In genomic region chr2:68849579-68850030, GRCh38 we compare ENCODE assay signal across 1 cellular context.
A peak's percentile ranks its signal among the peaks of the same experiment; 100 is the strongest.
TF ChIP-seq lines count a peak whose summit lies in the region.

No MANE protein-coding gene starts in this region.

TF ChIP-seq in K562, 482 proteins besides CTCF, POLR2A, EP300 and RAD21 (continued from another document and continues in another):
- TF ChIP-seq, protein P1, sequence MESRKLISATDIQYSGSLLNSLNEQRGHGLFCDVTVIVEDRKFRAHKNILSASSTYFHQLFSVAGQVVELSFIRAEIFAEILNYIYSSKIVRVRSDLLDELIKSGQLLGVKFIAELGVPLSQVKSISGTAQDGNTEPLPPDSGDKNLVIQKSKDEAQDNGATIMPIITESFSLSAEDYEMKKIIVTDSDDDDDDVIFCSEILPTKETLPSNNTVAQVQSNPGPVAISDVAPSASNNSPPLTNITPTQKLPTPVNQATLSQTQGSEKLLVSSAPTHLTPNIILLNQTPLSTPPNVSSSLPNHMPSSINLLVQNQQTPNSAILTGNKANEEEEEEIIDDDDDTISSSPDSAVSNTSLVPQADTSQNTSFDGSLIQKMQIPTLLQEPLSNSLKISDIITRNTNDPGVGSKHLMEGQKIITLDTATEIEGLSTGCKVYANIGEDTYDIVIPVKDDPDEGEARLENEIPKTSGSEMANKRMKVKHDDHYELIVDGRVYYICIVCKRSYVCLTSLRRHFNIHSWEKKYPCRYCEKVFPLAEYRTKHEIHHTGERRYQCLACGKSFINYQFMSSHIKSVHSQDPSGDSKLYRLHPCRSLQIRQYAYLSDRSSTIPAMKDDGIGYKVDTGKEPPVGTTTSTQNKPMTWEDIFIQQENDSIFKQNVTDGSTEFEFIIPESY (CRISPR knock-in tag; IDR thresholded peaks at IDR 0.05) = no peak
- TF ChIP-seq NRF1 (conservative IDR thresholded peaks at IDR 0.05 in 1 of 2, IDR thresholded peaks at IDR 0.05 in 1 of 2) (no peak), ZNF143 (CRISPR knock-in tag; IDR thresholded peaks at IDR 0.05) (no peak), RHOXF2B (CRISPR knock-in tag; conservative IDR thresholded peaks at IDR 0.05) (no peak), FOSL1 (tag; conservative IDR thresholded peaks at IDR 0.05) (peak; percentile 97), ZFPM2 (CRISPR knock-in tag; IDR thresholded peaks at IDR 0.05) (no peak), MEF2A (IDR thresholded peaks at IDR 0.05; ENCODE audit: control insufficient read depth, low read depth, low read length) (no peak), KHSRP (IDR thresholded peaks at IDR 0.05) (no peak), ATF3 (IDR thresholded peaks at IDR 0.05) (peak; percentile 96), ATF3 (CRISPR knock-in tag; conservative IDR thresholded peaks at IDR 0.05) (peak; percentile 88), BDP1 (IDR thresholded peaks at IDR 0.05; ENCODE audit: insufficient read depth, insufficient read length) (no peak), USF1 (CRISPR knock-in tag; IDR thresholded peaks at IDR 0.05) (no peak), SOX6 (IDR thresholded peaks at IDR 0.05) (peak; percentile 76), KAT2B (IDR thresholded peaks at IDR 0.05; ENCODE audit: low read depth, low read length) (no peak), PYGO2 (tag; IDR thresholded peaks at IDR 0.05) (0 out of 2 replicates have a peak, but pooled peaks have one; percentile 27), NELFE (IDR thresholded peaks at IDR 0.05; ENCODE audit: insufficient read depth, insufficient read length) (no peak), ZKSCAN8 (CRISPR knock-in tag; IDR thresholded peaks at IDR 0.05) (no peak; the same call in 1 of the 2 replicates), PREB (CRISPR knock-in tag; IDR thresholded peaks at IDR 0.05) (no peak), ZFP1 (CRISPR knock-in tag; IDR thresholded peaks at IDR 0.05) (no peak), TAF7 (tag; IDR thresholded peaks at IDR 0.05) (no peak), DDX20 (tag; IDR thresholded peaks at IDR 0.05; ENCODE audit: low read depth) (no peak; the same call in 1 of the 2 replicates), ATF2 (CRISPR knock-in tag; IDR thresholded peaks at IDR 0.05) (no peak), ZBTB1 (CRISPR knock-in tag; IDR thresholded peaks at IDR 0.05; ENCODE audit: borderline replicate concordance, low read depth) (no peak), NFIC (IDR thresholded peaks at IDR 0.05) (no peak), COPS2 (conservative IDR thresholded peaks at IDR 0.05) (no peak), CAMTA2 (CRISPR knock-in tag; conservative IDR thresholded peaks at IDR 0.05) (no peak), CXXC5 (CRISPR knock-in tag; IDR thresholded peaks at IDR 0.05) (peak; percentile 35), POLR2AphosphoS2 (IDR thresholded peaks at IDR 0.05; ENCODE audit: low read length) (no peak), TEAD2 (tag; IDR thresholded peaks at IDR 0.05) (no peak), MIER1 (IDR thresholded peaks at IDR 0.05; ENCODE audit: low read depth) (no peak), PHTF2 (CRISPR knock-in tag; IDR thresholded peaks at IDR 0.05) (no peak), MECOM (CRISPR knock-in tag; IDR thresholded peaks at IDR 0.05) (no peak), TSC22D4 (tag; IDR thresholded peaks at IDR 0.05) (no peak), PHF20 (IDR thresholded peaks at IDR 0.05; ENCODE audit: partially characterized antibody) (no peak), ZNF253 (CRISPR knock-in tag; conservative IDR thresholded peaks at IDR 0.05) (no peak), ZNF224 (CRISPR knock-in tag; IDR thresholded peaks at IDR 0.05) (no peak), FOXA1 (IDR thresholded peaks at IDR 0.05; ENCODE audit: borderline replicate concordance) (no peak), POLR2G (IDR thresholded peaks at IDR 0.05; ENCODE audit: low read depth, low read length) (no peak), SETDB1 (IDR thresholded peaks at IDR 0.05; ENCODE audit: low read length) (no peak), ARID4B (CRISPR knock-in tag; IDR thresholded peaks at IDR 0.05) (no peak), ZBTB8A (IDR thresholded peaks at IDR 0.05; ENCODE audit: partially characterized antibody) (no peak), ESRRB (CRISPR knock-in tag; IDR thresholded peaks at IDR 0.05; ENCODE audit: borderline replicate concordance) (no peak), ILF3 (IDR thresholded peaks at IDR 0.05; ENCODE audit: borderline replicate concordance) (no peak), ZBTB5 (IDR thresholded peaks at IDR 0.05) (no peak), ZNF644 (tag; IDR thresholded peaks at IDR 0.05; ENCODE audit: low read depth) (no peak; the same call in 1 of the 2 replicates), ARNT (IDR thresholded peaks at IDR 0.05) (0 out of 4 replicates have a peak, but pooled peaks of 1 of the 2 experiments have one; percentile 41), NCOR1 (IDR thresholded peaks at IDR 0.05) (peak; percentile 71)
- TF ChIP-seq, protein P2, sequence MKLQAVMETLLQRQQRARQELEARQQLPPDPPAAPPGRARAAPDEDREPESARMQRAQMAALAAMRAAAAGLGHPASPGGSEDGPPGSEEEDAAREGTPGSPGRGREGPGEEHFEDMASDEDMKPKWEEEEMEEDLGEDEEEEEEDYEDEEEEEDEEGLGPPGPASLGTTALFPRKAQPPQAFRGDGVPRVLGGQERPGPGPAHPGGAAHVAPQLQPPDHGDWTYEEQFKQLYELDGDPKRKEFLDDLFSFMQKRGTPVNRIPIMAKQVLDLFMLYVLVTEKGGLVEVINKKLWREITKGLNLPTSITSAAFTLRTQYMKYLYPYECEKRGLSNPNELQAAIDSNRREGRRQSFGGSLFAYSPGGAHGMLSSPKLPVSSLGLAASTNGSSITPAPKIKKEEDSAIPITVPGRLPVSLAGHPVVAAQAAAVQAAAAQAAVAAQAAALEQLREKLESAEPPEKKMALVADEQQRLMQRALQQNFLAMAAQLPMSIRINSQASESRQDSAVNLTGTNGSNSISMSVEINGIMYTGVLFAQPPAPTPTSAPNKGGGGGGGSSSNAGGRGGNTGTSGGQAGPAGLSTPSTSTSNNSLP (IDR thresholded peaks at IDR 0.05; ENCODE audit: borderline replicate concordance, low read depth, low read length) = no peak
- TF ChIP-seq, protein P3, sequence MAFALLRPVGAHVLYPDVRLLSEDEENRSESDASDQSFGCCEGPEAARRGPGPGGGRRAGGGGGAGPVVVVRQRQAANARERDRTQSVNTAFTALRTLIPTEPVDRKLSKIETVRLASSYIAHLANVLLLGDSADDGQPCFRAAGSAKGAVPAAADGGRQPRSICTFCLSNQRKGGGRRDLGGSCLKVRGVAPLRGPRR (CRISPR knock-in tag; IDR thresholded peaks at IDR 0.05) = no peak
- TF ChIP-seq, protein P4, sequence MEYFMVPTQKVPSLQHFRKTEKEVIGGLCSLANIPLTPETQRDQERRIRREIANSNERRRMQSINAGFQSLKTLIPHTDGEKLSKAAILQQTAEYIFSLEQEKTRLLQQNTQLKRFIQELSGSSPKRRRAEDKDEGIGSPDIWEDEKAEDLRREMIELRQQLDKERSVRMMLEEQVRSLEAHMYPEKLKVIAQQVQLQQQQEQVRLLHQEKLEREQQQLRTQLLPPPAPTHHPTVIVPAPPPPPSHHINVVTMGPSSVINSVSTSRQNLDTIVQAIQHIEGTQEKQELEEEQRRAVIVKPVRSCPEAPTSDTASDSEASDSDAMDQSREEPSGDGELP (CRISPR knock-in tag; IDR thresholded peaks at IDR 0.05; ENCODE audit: borderline replicate concordance) = no peak
